8 cellular contexts compared by ENCODE assay signal in the genomic region with DNA sequence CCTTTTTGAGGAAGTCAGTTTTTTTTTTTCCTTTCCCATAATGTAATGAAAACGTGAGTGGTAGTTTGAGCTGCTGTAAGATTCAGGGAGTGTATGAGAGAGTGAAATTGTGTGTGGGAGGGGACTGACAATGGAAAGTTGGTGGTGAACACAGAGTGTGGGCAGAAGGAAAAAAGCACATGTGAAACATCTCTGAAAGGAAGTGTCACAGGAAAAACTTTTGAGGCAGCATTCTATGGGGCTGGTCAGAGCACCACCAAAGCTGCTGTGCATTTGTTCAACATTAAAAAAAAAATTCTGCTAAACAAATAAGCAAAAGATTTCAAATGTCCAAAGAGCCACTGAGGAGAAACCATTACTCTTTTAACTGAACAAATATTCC.
DNase-seq lines count a peak whose midpoint lies in the region; ATAC-seq, FAIRE-seq and TF ChIP-seq lines count a peak whose summit lies in the region.

No MANE protein-coding gene starts in this region.

- no peaks in the 10 kb centered on the region for H3K9me3 Mint-ChIP-seq in activated T-cell treated with anti-CD3 and anti-CD28 coated beads, Interleukin-2, amount 50 U/mL, for 4 hours

- H3K36me3 Mint-ChIP-seq in activated T-cell treated with anti-CD3 and anti-CD28 coated beads, Interleukin-2, amount 50 U/mL, for 4 hours (ENCODE audit: insufficient read depth), result peaks cover 27% of the 10 kb centered on the region

- no peaks in the 10 kb centered on the region for H3K27me3 ChIP-seq in keratinocyte (ENCODE audit: control insufficient read depth, extremely low read depth, insufficient read depth, low read length)

- H3K79me2 ChIP-seq in keratinocyte (ENCODE audit: control insufficient read depth, insufficient read depth, low read length), result no peaks in the 10 kb centered on the region

- no peak overlapping the region for H3K9ac ChIP-seq in keratinocyte (ENCODE audit: control insufficient read depth, extremely low read depth, insufficient read depth, low read length)

- no peak overlapping the region for H3K4me3 ChIP-seq in keratinocyte (ENCODE audit: control insufficient read depth in 2 of 3, extremely low read depth in 1 of 3, insufficient read depth in 2 of 3, low read depth in 1 of 3, low read length in 3 of 3)

- FAIRE-seq in keratinocyte (lab: Jason Lieb, UNC), result no peak

- no peaks in the 10 kb centered on the region for H4K20me1 ChIP-seq in keratinocyte (ENCODE audit: control insufficient read depth, extremely low read depth, insufficient read depth, low read length)

- dilution Hi-C loops in keratinocyte (cut with MboI; ENCODE audit: extremely low pct_ligation_motif_present, low sequenced_read_pairs), result no loop called here

- peak overlapping the region; percentile 24 for H3K27ac ChIP-seq in keratinocyte (ENCODE audit: control insufficient read depth, insufficient read depth, low read length)

- peak; percentile 51 for DNase-seq in stimulated activated CD4-positive, alpha-beta T cell treated with anti-CD3 and anti-CD28 coated beads, Interleukin-15, amount 100 ng/mL, for 24 hours
- DNase-seq in stimulated activated CD4-positive, alpha-beta T cell treated with anti-CD3 and anti-CD28 coated beads, Interleukin-4, amount 100 ng/mL, for 1 hour, result no peak
- DNase-seq in activated T-cell treated with anti-CD3 and anti-CD28 coated beads, Interleukin-2, amount 50 U/mL, for 4 hours, result peak; percentile 33
- DNase-seq in keratinocyte (ENCODE audit: low read depth, low spot score), result no peak
- no peak for DNase-seq in NCI-H1417 (lab: John Stamatoyannopoulos, UW)
- DNase-seq in NCI-H510A (lab: John Stamatoyannopoulos, UW), result no peak
- DNase-seq in DMS 273 (lab: John Stamatoyannopoulos, UW; ENCODE audit: unreplicated experiment), result no peak

- no peak for TF ChIP-seq CTCF in keratinocyte (optimal IDR thresholded peaks at IDR 0.05 in 1 of 3, IDR thresholded peaks at IDR 0.05 in 1 of 3, conservative IDR thresholded peaks at IDR 0.05 in 1 of 3; ENCODE audit: extremely low read depth in 1 of 3, insufficient read depth in 2 of 3, low read length in 3 of 3)

- no peaks in the 10 kb centered on the region for H3K9me3 ChIP-seq in keratinocyte (ENCODE audit: control insufficient read depth, low read depth, low read length)

- H3K9me1 ChIP-seq in keratinocyte (ENCODE audit: control insufficient read depth, extremely low read depth, insufficient read depth, low read length), result no peaks in the 10 kb centered on the region

- H3K4me1 Mint-ChIP-seq in activated T-cell treated with anti-CD3 and anti-CD28 coated beads, Interleukin-2, amount 50 U/mL, for 4 hours (ENCODE audit: low read depth), result peaks cover 79% of the 10 kb centered on the region

- H3K36me3 ChIP-seq in keratinocyte (ENCODE audit: control insufficient read depth in 2 of 2, extremely low read depth in 1 of 2, insufficient read depth in 2 of 2, low read length in 2 of 2), result no peaks in the 10 kb centered on the region

- H2AFZ ChIP-seq in keratinocyte (ENCODE audit: control insufficient read depth, low read length), result peak overlapping the region; percentile 32

- H3K27me3 Mint-ChIP-seq in activated T-cell treated with anti-CD3 and anti-CD28 coated beads, Interleukin-2, amount 50 U/mL, for 4 hours (ENCODE audit: low read depth), result no peaks in the 10 kb centered on the region

- peak overlapping the region; percentile 24 for H3K4me3 Mint-ChIP-seq in activated T-cell treated with anti-CD3 and anti-CD28 coated beads, Interleukin-2, amount 50 U/mL, for 4 hours

- peak overlapping the region; percentile 16 for H3K4me2 ChIP-seq in keratinocyte (ENCODE audit: control insufficient read depth, extremely low read depth, insufficient read depth, low read depth, low read length)

- peak; percentile 43 for ATAC-seq in HG03097 (IDR thresholded peaks at IDR 0.05; ENCODE audit: low FRiP score, unreplicated experiment)
- ATAC-seq in activated T-cell treated with anti-CD3 and anti-CD28 coated beads, Interleukin-2, amount 50 U/mL, for 4 hours, result peak; percentile 61 to 65

- H3K4me1 ChIP-seq in keratinocyte (ENCODE audit: control insufficient read depth, extremely low read depth, insufficient read depth, low read length), result peaks cover 33% of the 10 kb centered on the region

Comparison
In these comparisons a context has a peak if more than half of its experiments do, and no peak if none do; other contexts are left out.
1. DNase-seq: peak in stimulated activated CD4-positive, alpha-beta T cell treated with anti-CD3 and anti-CD28 coated beads, Interleukin-15, amount 100 ng/mL, for 24 hours (single experiment) and activated T-cell treated with anti-CD3 and anti-CD28 coated beads, Interleukin-2, amount 50 U/mL, for 4 hours (single experiment); none in stimulated activated CD4-positive, alpha-beta T cell treated with anti-CD3 and anti-CD28 coated beads, Interleukin-4, amount 100 ng/mL, for 1 hour (single experiment), keratinocyte (single experiment), NCI-H1417 (0 of 3), NCI-H510A (single experiment) and DMS 273 (single experiment).